Comparison of ENCODE assay signal across 20 cellular contexts in genomic region chr19:4416268-4416667, GRCh38. TPM values are rescaled to one million over a fixed set of nuclear protein-coding genes. Genes with fewer than 3 reads are reported as not detected.
A peak's percentile ranks its signal among the peaks of the same experiment; 100 is the strongest.
DNase-seq lines count a peak whose midpoint lies in the region; ATAC-seq and TF ChIP-seq lines count a peak whose summit lies in the region.
"Had no signal": no experiment of that assay in that cellular context is flagged by ENCODE, and none has a peak within 500 bp of the region (broad histone marks: within the 10 kb centered on the region; RNA-seq: fewer than 3 reads in every experiment).

No MANE protein-coding gene starts in this region.

- H3K27ac ChIP-seq in HEK293 (ENCODE audit: extremely low read depth, low read depth, low read length), result no peak overlapping the region
- no peak overlapping the region for H3K27ac ChIP-seq in iPS-20b (ENCODE audit: low read length)

- H3K27ac Mint-ChIP-seq in activated T-helper 2 cell treated with anti-CD3 and anti-CD28 coated beads, Interferon-gamma antibody, Interleukin-2, Interleukin-4, amounts not matched to agents 10 μg/mL and 5 μg/mL and 100 μg/mL, durations not matched to agents 14 hours and 24 hours and 36 hours, result peak overlapping the region; percentile 70
- peak overlapping the region; percentile 81 for H3K27ac Mint-ChIP-seq in progenitor cell of endocrine pancreas

- H3K4me1 ChIP-seq in HEK293 (ENCODE audit: control insufficient read depth, insufficient read depth, low read length) (peaks cover 15% of the 10 kb centered on the region), iPS-20b (ENCODE audit: insufficient read depth, low read length) (peaks cover 23% of the 10 kb centered on the region; the same call in 1 of the 2 replicates)

- no peak overlapping the region for H3K4me3 Mint-ChIP-seq in activated T-helper 2 cell treated with anti-CD3 and anti-CD28 coated beads, Interferon-gamma antibody, Interleukin-2, Interleukin-4, amounts not matched to agents 10 μg/mL and 5 μg/mL and 100 μg/mL, durations not matched to agents 14 hours and 24 hours and 36 hours (ENCODE audit: low read depth)
- no peak overlapping the region for H3K4me3 Mint-ChIP-seq in progenitor cell of endocrine pancreas (ENCODE audit: low read depth)
- H3K4me3 Mint-ChIP-seq: CD4-positive, CD25-positive, alpha-beta regulatory T cell had no signal

- ATAC-seq in GM18858 (IDR thresholded peaks at IDR 0.05; ENCODE audit: unreplicated experiment), result no peak
- no peak for ATAC-seq in HG03039 (IDR thresholded peaks at IDR 0.05; ENCODE audit: unreplicated experiment)
- ATAC-seq: HCT116 had no signal

- peaks cover 3% of the 10 kb centered on the region for H3K4me1 Mint-ChIP-seq in activated T-helper 2 cell treated with anti-CD3 and anti-CD28 coated beads, Interferon-gamma antibody, Interleukin-2, Interleukin-4, amounts not matched to agents 10 μg/mL and 5 μg/mL and 100 μg/mL, durations not matched to agents 14 hours and 24 hours and 36 hours (ENCODE audit: low read depth)
- peaks cover 4% of the 10 kb centered on the region for H3K4me1 Mint-ChIP-seq in progenitor cell of endocrine pancreas (ENCODE audit: low read depth)

- H3K36me3 ChIP-seq in HEK293 (ENCODE audit: control insufficient read depth in 2 of 2, insufficient read depth in 1 of 2, low read length in 2 of 2) (peaks cover 68 to 94% of the 10 kb centered on the region in 2 experiments), iPS-20b (ENCODE audit: insufficient read depth, low read depth, low read length) (peaks cover 92% of the 10 kb centered on the region)

- TF ChIP-seq CTCF in HEK293 (tag by site-specific recombination; IDR thresholded peaks at IDR 0.05), result no peak
- no peak for TF ChIP-seq CTCF in progenitor cell of endocrine pancreas (IDR thresholded peaks at IDR 0.05; ENCODE audit: unreplicated experiment)

- no peaks in the 10 kb centered on the region for H3K9me3 Mint-ChIP-seq in activated T-helper 2 cell treated with anti-CD3 and anti-CD28 coated beads, Interferon-gamma antibody, Interleukin-2, Interleukin-4, amounts not matched to agents 10 μg/mL and 5 μg/mL and 100 μg/mL, durations not matched to agents 14 hours and 24 hours and 36 hours
- H3K9me3 Mint-ChIP-seq in progenitor cell of endocrine pancreas (ENCODE audit: low read depth), result no peaks in the 10 kb centered on the region

- no peak for DNase-seq in activated T-helper 2 cell treated with anti-CD3 and anti-CD28 coated beads, Interferon-gamma antibody, Interleukin-2, Interleukin-4, amounts not matched to agents 10 μg/mL and 5 μg/mL and 100 μg/mL, durations not matched to agents 14 hours and 24 hours and 36 hours (ENCODE audit: low spot score)
- DNase-seq in progenitor cell of endocrine pancreas (ENCODE audit: low spot score, unreplicated experiment) (no peak), SW480 (ENCODE audit: low spot score) (no peak)
- DNase-seq: ACHN; AML-193; CD4-positive, CD25-positive, alpha-beta regulatory T cell; EL; Karpas-422; MG63; NCI-H1092; NCI-H146; NCI-H2081; NCI-H510A; NCI-H774; RPMI8226 had no signal

- H3K36me3 Mint-ChIP-seq in activated T-helper 2 cell treated with anti-CD3 and anti-CD28 coated beads, Interferon-gamma antibody, Interleukin-2, Interleukin-4, amounts not matched to agents 10 μg/mL and 5 μg/mL and 100 μg/mL, durations not matched to agents 14 hours and 24 hours and 36 hours (ENCODE audit: low read depth), result peaks cover 44% of the 10 kb centered on the region
- peaks cover 4% of the 10 kb centered on the region for H3K36me3 Mint-ChIP-seq in progenitor cell of endocrine pancreas (ENCODE audit: insufficient read depth)

- H3K9me3 ChIP-seq in HEK293 (ENCODE audit: control insufficient read depth, insufficient read depth, low read depth, low read length) (no peaks in the 10 kb centered on the region), iPS-20b (ENCODE audit: insufficient read depth, low read depth, low read length) (no peaks in the 10 kb centered on the region)
- H3K9me3 ChIP-seq: MG63 had no signal

- CTCF ChIA-PET in HEK293 (lab: Yijun Ruan, JAX), result interaction anchor here (0.7 to 3.2 kb wide), 4 partner anchors 14 to 942 kb away, joined by 3 to 14 read pairs (median 4); no protein-coding TSS in a partner anchor

- H3K27me3 ChIP-seq in iPS-20b (ENCODE audit: insufficient read depth, low read length), result no peaks in the 10 kb centered on the region
- H3K27me3 ChIP-seq: MG63 had no signal

- H3K4me3 ChIP-seq in HEK293 (ENCODE audit: low read depth, low read length) (no peak overlapping the region), iPS-20b (ENCODE audit: low read length) (no peak overlapping the region)
- H3K4me3 ChIP-seq: MG63 had no signal

- no peaks in the 10 kb centered on the region for H3K27me3 Mint-ChIP-seq in activated T-helper 2 cell treated with anti-CD3 and anti-CD28 coated beads, Interferon-gamma antibody, Interleukin-2, Interleukin-4, amounts not matched to agents 10 μg/mL and 5 μg/mL and 100 μg/mL, durations not matched to agents 14 hours and 24 hours and 36 hours (ENCODE audit: low read depth)
- H3K27me3 Mint-ChIP-seq in progenitor cell of endocrine pancreas, result no peaks in the 10 kb centered on the region
- H3K27me3 Mint-ChIP-seq: CD4-positive, CD25-positive, alpha-beta regulatory T cell had no signal

- POLR2A ChIA-PET in HEK293 (lab: Yijun Ruan, JAX), result interaction anchor here (1.9 to 2.5 kb wide), 3 partner anchors 10 to 14 kb away, joined by 8 to 9 read pairs (median 8); no protein-coding TSS in a partner anchor

- H3K9ac ChIP-seq in iPS-20b (ENCODE audit: low read depth, low read length), result peak overlapping the region; percentile 41; the same call in 1 of the 2 replicates

- intact Hi-C loops in activated T-helper 2 cell treated with anti-CD3 and anti-CD28 coated beads, Interferon-gamma antibody, Interleukin-2, Interleukin-4, amounts not matched to agents 10 μg/mL and 5 μg/mL and 100 μg/mL, durations not matched to agents 14 hours and 24 hours and 36 hours (cut with micrococcal nuclease), result no loop called here

TF ChIP-seq in HEK293, 187 proteins besides CTCF, POLR2A, EP300 and RAD21:
- no peak for TF ChIP-seq GLIS2 (tag by site-specific recombination; IDR thresholded peaks at IDR 0.05)
- no peak for TF ChIP-seq MEIS1 (CRISPR knock-in tag; IDR thresholded peaks at IDR 0.05; ENCODE audit: borderline replicate concordance)
- peak; percentile 71 for TF ChIP-seq PRDM1 (tag by site-specific recombination; IDR thresholded peaks at IDR 0.05)
- no peak for TF ChIP-seq ZNF266 (tag by site-specific recombination; IDR thresholded peaks at IDR 0.05; ENCODE audit: low read depth)
- TF ChIP-seq ZNF324 (tag by site-specific recombination; IDR thresholded peaks at IDR 0.05), result no peak

RNA-seq across cellular contexts. Expression of gene CHAF1A, which starts 13.8 kb away (rescaled TPM):
- 81.9 and 87.8 TPM in 2 replicates for total RNA-seq in activated T-helper 2 cell treated with anti-CD3 and anti-CD28 coated beads, Interferon-gamma antibody, Interleukin-2, Interleukin-4, amounts not matched to agents 10 μg/mL and 5 μg/mL and 100 μg/mL, durations not matched to agents 14 hours and 24 hours and 36 hours
- 41.8 and 48.2 TPM in 2 replicates for total RNA-seq in progenitor cell of endocrine pancreas

RNA-seq across cellular contexts. Expression of gene SH3GL1, which starts 15.9 kb away (rescaled TPM):
- total RNA-seq in activated T-helper 2 cell treated with anti-CD3 and anti-CD28 coated beads, Interferon-gamma antibody, Interleukin-2, Interleukin-4, amounts not matched to agents 10 μg/mL and 5 μg/mL and 100 μg/mL, durations not matched to agents 14 hours and 24 hours and 36 hours, result 49.2 and 56.3 TPM in 2 replicates
- 55.6 and 61.6 TPM in 2 replicates for total RNA-seq in progenitor cell of endocrine pancreas

RNA-seq across cellular contexts. Expression of gene UBXN6, which starts 41.3 kb away (rescaled TPM):
- 51.7 and 52.8 TPM in 2 replicates for total RNA-seq in activated T-helper 2 cell treated with anti-CD3 and anti-CD28 coated beads, Interferon-gamma antibody, Interleukin-2, Interleukin-4, amounts not matched to agents 10 μg/mL and 5 μg/mL and 100 μg/mL, durations not matched to agents 14 hours and 24 hours and 36 hours
- total RNA-seq in progenitor cell of endocrine pancreas, result 57.2 and 61.8 TPM in 2 replicates

RNA-seq across cellular contexts. Expression of gene HDGFL2, which starts 55.8 kb away (rescaled TPM):
- total RNA-seq in activated T-helper 2 cell treated with anti-CD3 and anti-CD28 coated beads, Interferon-gamma antibody, Interleukin-2, Interleukin-4, amounts not matched to agents 10 μg/mL and 5 μg/mL and 100 μg/mL, durations not matched to agents 14 hours and 24 hours and 36 hours, result 61.9 and 75.6 TPM in 2 replicates
- 92.6 and 94.2 TPM in 2 replicates for total RNA-seq in progenitor cell of endocrine pancreas
